ENCODE assay signal across 13 cellular contexts in genomic region chr1:217563179-217563578, GRCh38.
"Had no signal": no experiment of that assay in that cellular context is flagged by ENCODE, and none has a peak within 500 bp of the region (broad histone marks: within the 10 kb centered on the region; RNA-seq: fewer than 3 reads in every experiment).

No MANE protein-coding gene starts in this region.

- DNase-seq: activated naive CD4-positive, alpha-beta T cell treated with anti-CD3 and anti-CD28 coated beads, Interleukin-2, amount 50 U/mL, for 16 hours; activated T-cell treated with anti-CD3 and anti-CD28 coated beads, Interleukin-2, amount 50 U/mL, for 1 hour; body of pancreas; dermis blood vessel endothelial cell; erythroblast; hypothalamus; lower lobe of right lung; naive thymus-derived CD4-positive, alpha-beta T cell; stimulated activated naive B cell treated with anti-CD40 and anti-IgM and Interleukin-4, amounts not matched to agents 10 μg/mL and 1 μg/mL and 100 μg/mL, for 72 hours; substantia nigra; transverse colon had no signal

- ATAC-seq: activated CD4-positive, CD25-positive, alpha-beta regulatory T cell treated with anti-CD3 and anti-CD28 coated beads, Interleukin-2, amount 50 U/mL, for 24 hours; body of pancreas; lower lobe of right lung; naive thymus-derived CD4-positive, alpha-beta T cell; stimulated activated naive B cell treated with anti-CD40 and anti-IgM and Interleukin-4, amounts not matched to agents 10 μg/mL and 1 μg/mL and 100 μg/mL, for 72 hours had no signal

- H3K9me3 ChIP-seq: body of pancreas, lower lobe of right lung, right atrium auricular region, transverse colon had no signal

- H3K36me3 ChIP-seq: lower lobe of right lung, right atrium auricular region, transverse colon had no signal

- H3K4me1 ChIP-seq: body of pancreas, lower lobe of right lung, transverse colon had no signal

- H3K27me3 ChIP-seq: body of pancreas, right atrium auricular region, transverse colon had no signal

- H3K27ac ChIP-seq: body of pancreas, lower lobe of right lung, right atrium auricular region, transverse colon had no signal

- H3K4me3 ChIP-seq: body of pancreas, lower lobe of right lung, right atrium auricular region, transverse colon had no signal
